Comparison of ENCODE assay signal across 17 cellular contexts in genomic region chr4:65999518-65999871, GRCh38.
DNase-seq lines count a peak whose midpoint lies in the region; TF ChIP-seq lines count a peak whose summit lies in the region.
"Had no signal": no experiment of that assay in that cellular context is flagged by ENCODE, and none has a peak within 500 bp of the region (broad histone marks: within the 10 kb centered on the region; RNA-seq: fewer than 3 reads in every experiment).

No MANE protein-coding gene starts in this region.

- H3K36me3 Mint-ChIP-seq in H9 (ENCODE audit: insufficient read depth in 1 of 3, low read depth in 3 of 3) = peaks cover 3 to 11% (median 4%) of the 10 kb centered on the region in 3 experiments; a peak in 3 of 7 replicates
- H3K36me3 Mint-ChIP-seq: CD8-positive, alpha-beta memory T cell had no signal

- no peak overlapping the region for H2BK120ac ChIP-seq in H9 (ENCODE audit: low read depth, low read length, poor library complexity, severe bottlenecking)

- no peaks in the 10 kb centered on the region for H3K23me2 ChIP-seq in H9 (ENCODE audit: insufficient read length, low read depth, low read length, poor library complexity, severe bottlenecking)

- no peak overlapping the region for H2AK5ac ChIP-seq in H9 (ENCODE audit: insufficient read length, low read length)

- H3K9me3 Mint-ChIP-seq in H9 = peaks cover 3 to 11% of the 10 kb centered on the region in 2 experiments; a peak in 2 of 5 replicates

- no peak overlapping the region for H4K5ac ChIP-seq in H9 (ENCODE audit: insufficient read length, low read depth, low read length)

- H2BK12ac ChIP-seq in H9 (ENCODE audit: insufficient read length, low read depth, low read length) = no peak overlapping the region

- H3K4me1 Mint-ChIP-seq in H9 = peaks cover 8 to 9% of the 10 kb centered on the region in 2 experiments
- H3K4me1 Mint-ChIP-seq: CD8-positive, alpha-beta memory T cell had no signal

- H3K4me1 ChIP-seq in H9 (ENCODE audit: insufficient read depth, low read length) = no peaks in the 10 kb centered on the region
- no peaks in the 10 kb centered on the region for H3K4me1 ChIP-seq in NT2/D1 (ENCODE audit: insufficient read depth, insufficient read length)
- H3K4me1 ChIP-seq in hepatocyte (ENCODE audit: insufficient read depth) = no peaks in the 10 kb centered on the region
- H3K4me1 ChIP-seq: esophagus squamous epithelium, vagina had no signal

- H4K20me1 ChIP-seq in H9 (ENCODE audit: control insufficient read depth, insufficient read depth, insufficient read length) = no peaks in the 10 kb centered on the region
- no peaks in the 10 kb centered on the region for H4K20me1 ChIP-seq in hepatocyte (ENCODE audit: insufficient read depth, poor library complexity, severe bottlenecking)

- H2BK20ac ChIP-seq in H9 (ENCODE audit: low read depth, low read length, poor library complexity, severe bottlenecking) = no peak overlapping the region

- no peaks in the 10 kb centered on the region for H3K27me3 Mint-ChIP-seq in H9 (ENCODE audit: low read depth)
- H3K27me3 Mint-ChIP-seq: CD8-positive, alpha-beta memory T cell had no signal

- H3K36me3 ChIP-seq in NT2/D1 (ENCODE audit: insufficient read depth, insufficient read length, low read length) (peaks cover 5% of the 10 kb centered on the region), hepatocyte (replicated peaks; ENCODE audit: insufficient read depth, low read depth) (no peaks in the 10 kb centered on the region)
- H3K36me3 ChIP-seq: esophagus squamous epithelium, vagina had no signal

- H3K27me3 ChIP-seq in H9 (ENCODE audit: insufficient read depth, low read length) (no peaks in the 10 kb centered on the region), NT2/D1 (ENCODE audit: insufficient read depth, insufficient read length) (no peaks in the 10 kb centered on the region), hepatocyte (no peaks in the 10 kb centered on the region)
- H3K27me3 ChIP-seq: esophagus squamous epithelium, vagina had no signal

- no peak overlapping the region for H3K56ac ChIP-seq in H9 (ENCODE audit: insufficient read length, low read depth, low read length)

- H3K27ac ChIP-seq in C4-2B (peak overlapping the region; percentile 96), H9 (ENCODE audit: insufficient read length, low read depth, low read length) (no peak overlapping the region), hepatocyte (peak overlapping the region; percentile 33)
- H3K27ac ChIP-seq: esophagus squamous epithelium, vagina had no signal

- no peak overlapping the region for H3K18ac ChIP-seq in H9 (ENCODE audit: insufficient read length, low read depth, low read length)

- DNase-seq in H9 (no peak), NT2/D1 (ENCODE audit: low read depth, low spot score) (no peak), hepatocyte (ENCODE audit: low spot score) (no peak), NCI-H2107 treated with DMSO at 0.1 percent for 48 hours (lab: John Stamatoyannopoulos, UW; ENCODE audit: unreplicated experiment) (no peak), NCI-H1436 (lab: John Stamatoyannopoulos, UW) (no peak), C1 segment of cervical spinal cord (lab: John Stamatoyannopoulos, UW) (no peak)
- no peak for DNase-seq in activated CD4-positive, alpha-beta T cell treated with anti-CD3 and anti-CD28 coated beads, Interleukin-2, amount 50 U/mL, for 1 hour
- DNase-seq: CD8-positive, alpha-beta memory T cell; effector CD8-positive, alpha-beta T cell; esophagus squamous epithelium; NCI-H2107; NCI-H69; small intestine; stimulated activated CD4-positive, alpha-beta T cell treated with anti-CD3 and anti-CD28 coated beads, Interleukin-4, amount 100 ng/mL, for 4 hours; SW 1271 had no signal

- no peak overlapping the region for H3K23ac ChIP-seq in H9 (ENCODE audit: insufficient read length, low read depth, low read length)

- H3K9me3 ChIP-seq in H9 (ENCODE audit: control insufficient read depth, low read depth, low read length) = no peaks in the 10 kb centered on the region
- H3K9me3 ChIP-seq in NT2/D1 (ENCODE audit: insufficient read depth, low read length) = peaks cover 5% of the 10 kb centered on the region; the same call in 1 of the 2 replicates
- H3K9me3 ChIP-seq in hepatocyte (ENCODE audit: low read depth) = no peaks in the 10 kb centered on the region
- H3K9me3 ChIP-seq: esophagus squamous epithelium, vagina had no signal

- no peak overlapping the region for H4K91ac ChIP-seq in H9 (ENCODE audit: insufficient read length, low read depth, low read length)

- TF ChIP-seq CTCF in C4-2B (conservative IDR thresholded peaks at IDR 0.05) (no peak), H9 (conservative IDR thresholded peaks at IDR 0.05) (no peak), hepatocyte (IDR thresholded peaks at IDR 0.05; ENCODE audit: poor library complexity) (no peak)

- H3K4ac ChIP-seq in H9 (ENCODE audit: low read depth, low read length) = no peak overlapping the region

- H3K4me3 ChIP-seq in NT2/D1 (ENCODE audit: insufficient read length, low read depth) (peak overlapping the region; percentile 67), hepatocyte (no peak overlapping the region)
- H3K4me3 ChIP-seq: esophagus squamous epithelium, vagina had no signal

- H3K14ac ChIP-seq in H9 (ENCODE audit: insufficient read depth, low read length) = no peak overlapping the region

- no peaks in the 10 kb centered on the region for H3K9me2 ChIP-seq in hepatocyte (replicated peaks; ENCODE audit: insufficient read depth)

- no peak overlapping the region for H2AFZ ChIP-seq in H9 (ENCODE audit: low read length)
- H2AFZ ChIP-seq in hepatocyte = no peak overlapping the region

- H4K8ac ChIP-seq in H9 (replicated peaks; ENCODE audit: insufficient read length, low read depth, low read length) = no peak overlapping the region

- H3K79me1 ChIP-seq in H9 (ENCODE audit: insufficient read depth, low read depth, low read length, poor library complexity, severe bottlenecking) = no peaks in the 10 kb centered on the region

- H3K4me2 ChIP-seq in H9 (ENCODE audit: insufficient read depth, insufficient read length, low read length) (peak overlapping the region; percentile 45), hepatocyte (no peak overlapping the region)

- H3K27ac Mint-ChIP-seq in H9 = no peak overlapping the region
- H3K27ac Mint-ChIP-seq: CD8-positive, alpha-beta memory T cell had no signal

- H2BK5ac ChIP-seq in H9 (ENCODE audit: insufficient read length, low read length) = no peak overlapping the region

- H2BK15ac ChIP-seq in H9 (ENCODE audit: low read depth, low read length) = no peak overlapping the region

- WGBS in H9 (ENCODE audit: extremely low coverage, insufficient read length, low lambda C conversion rate) = no CpG with 5 or more reads among the region's 1 CpG
- 76% methylated on average over 1 of the region's 1 CpG for WGBS in hepatocyte (ENCODE audit: low lambda C conversion rate, missing lambda C conversion rate)

- H3T11ph ChIP-seq in H9 (ENCODE audit: low read length) = no peak overlapping the region

- peak overlapping the region; percentile 13 for H3K9ac ChIP-seq in H9 (ENCODE audit: extremely low read depth, insufficient read length, low read length)
- peak overlapping the region; percentile 68 for H3K9ac ChIP-seq in NT2/D1 (ENCODE audit: insufficient read length, low read depth)

- H3K4me3 Mint-ChIP-seq in H9 = peak overlapping the region in 1 of 2 experiments; percentile 84; a peak in 3 of 5 replicates
- H3K4me3 Mint-ChIP-seq: CD8-positive, alpha-beta memory T cell had no signal

- H3K79me2 ChIP-seq in H9 (ENCODE audit: insufficient read depth, low read length) (no peaks in the 10 kb centered on the region), hepatocyte (no peaks in the 10 kb centered on the region)
